In the genomic region with DNA sequence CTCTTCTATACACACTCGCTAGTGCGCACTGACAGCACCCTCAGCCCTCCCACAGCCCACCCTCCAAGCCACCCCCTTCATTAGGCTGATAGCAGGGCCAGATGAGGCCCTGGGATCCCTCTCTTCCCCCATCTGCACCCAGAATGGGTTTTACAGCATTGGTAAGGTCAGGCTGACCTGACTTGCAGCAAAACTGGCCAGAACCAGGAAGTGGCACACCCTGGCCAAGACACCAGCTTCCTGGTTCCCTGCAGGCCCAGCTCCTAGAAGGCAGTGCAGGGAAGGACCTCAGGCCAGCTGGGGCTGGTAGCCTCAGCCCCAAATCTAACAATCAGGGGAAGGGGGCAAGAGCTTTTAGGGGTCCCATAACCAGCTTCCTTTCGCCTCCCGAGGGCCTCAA, we compare ENCODE assay signal across 1 cellular context.
TF ChIP-seq lines count a peak whose summit lies in the region.

No MANE protein-coding gene starts in this region.

TF ChIP-seq in HCT116, 20 proteins besides CTCF, POLR2A, EP300 and RAD21 (continued from another document):
- TF ChIP-seq, protein P1, sequence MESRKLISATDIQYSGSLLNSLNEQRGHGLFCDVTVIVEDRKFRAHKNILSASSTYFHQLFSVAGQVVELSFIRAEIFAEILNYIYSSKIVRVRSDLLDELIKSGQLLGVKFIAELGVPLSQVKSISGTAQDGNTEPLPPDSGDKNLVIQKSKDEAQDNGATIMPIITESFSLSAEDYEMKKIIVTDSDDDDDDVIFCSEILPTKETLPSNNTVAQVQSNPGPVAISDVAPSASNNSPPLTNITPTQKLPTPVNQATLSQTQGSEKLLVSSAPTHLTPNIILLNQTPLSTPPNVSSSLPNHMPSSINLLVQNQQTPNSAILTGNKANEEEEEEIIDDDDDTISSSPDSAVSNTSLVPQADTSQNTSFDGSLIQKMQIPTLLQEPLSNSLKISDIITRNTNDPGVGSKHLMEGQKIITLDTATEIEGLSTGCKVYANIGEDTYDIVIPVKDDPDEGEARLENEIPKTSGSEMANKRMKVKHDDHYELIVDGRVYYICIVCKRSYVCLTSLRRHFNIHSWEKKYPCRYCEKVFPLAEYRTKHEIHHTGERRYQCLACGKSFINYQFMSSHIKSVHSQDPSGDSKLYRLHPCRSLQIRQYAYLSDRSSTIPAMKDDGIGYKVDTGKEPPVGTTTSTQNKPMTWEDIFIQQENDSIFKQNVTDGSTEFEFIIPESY (IDR thresholded peaks at IDR 0.05; ENCODE audit: extremely low read depth, insufficient replicate concordance, low read length): no peak
- no peak for TF ChIP-seq CEBPB (IDR thresholded peaks at IDR 0.05; ENCODE audit: low read depth)
- no peak for TF ChIP-seq EZH2phosphoT487 (IDR thresholded peaks at IDR 0.05; ENCODE audit: borderline replicate concordance)
- no peak for TF ChIP-seq ELF1 (IDR thresholded peaks at IDR 0.05; ENCODE audit: borderline replicate concordance, low read depth)
- no peak for TF ChIP-seq ZNF274 (IDR thresholded peaks at IDR 0.05; ENCODE audit: low read depth, low read length)
